ENCODE assay signal across 26 cellular contexts in genomic region chr4:152011469-152011868, GRCh38.
"Had no signal": no experiment of that assay in that cellular context is flagged by ENCODE, and none has a peak within 500 bp of the region (broad histone marks: within the 10 kb centered on the region; RNA-seq: fewer than 3 reads in every experiment).

No MANE protein-coding gene starts in this region.

- H3K27ac ChIP-seq: adrenal gland, cardiac muscle cell, colonic mucosa, epithelial cell of prostate, lower lobe of right lung, right lobe of liver, skin epidermis, testis, transverse colon had no signal

- H3K4me1 ChIP-seq: colonic mucosa, lower lobe of right lung, right lobe of liver, testis had no signal

- H3K9me3 Mint-ChIP-seq: activated CD4-positive, alpha-beta T cell treated with anti-CD3 and anti-CD28 coated beads, Interleukin-2, amount 10 ng/mL, durations not matched to agents 24 days and 14 days; activated CD8-positive, alpha-beta T cell treated with anti-CD3 and anti-CD28 coated beads for 36 hours had no signal

- H3K4me3 Mint-ChIP-seq: activated CD8-positive, alpha-beta T cell treated with anti-CD3 and anti-CD28 coated beads for 36 hours; activated naive CD8-positive, alpha-beta T cell treated with anti-CD3 and anti-CD28 coated beads for 36 hours; brain had no signal

- H3K27me3 Mint-ChIP-seq: activated CD8-positive, alpha-beta T cell treated with anti-CD3 and anti-CD28 coated beads for 36 hours; activated naive CD8-positive, alpha-beta T cell treated with anti-CD3 and anti-CD28 coated beads for 36 hours had no signal

- H3K27ac Mint-ChIP-seq: activated CD8-positive, alpha-beta T cell treated with anti-CD3 and anti-CD28 coated beads for 36 hours; activated naive CD8-positive, alpha-beta T cell treated with anti-CD3 and anti-CD28 coated beads for 36 hours; progenitor cell of endocrine pancreas had no signal

- H3K4me3 ChIP-seq: adrenal gland, cardiac muscle cell, colonic mucosa, lower lobe of right lung, right lobe of liver, skin epidermis, testis, transverse colon had no signal

- H3K36me3 Mint-ChIP-seq: activated naive CD8-positive, alpha-beta T cell treated with anti-CD3 and anti-CD28 coated beads for 36 hours; brain had no signal

- H3K9me3 ChIP-seq: adrenal gland, colonic mucosa, lower lobe of right lung, right lobe of liver, testis, transverse colon had no signal

- H3K36me3 ChIP-seq: adrenal gland, cardiac muscle cell, colonic mucosa, lower lobe of right lung, right lobe of liver, transverse colon had no signal

- DNase-seq: activated CD4-positive, CD25-positive, alpha-beta regulatory T cell treated with anti-CD3 and anti-CD28 coated beads, Interleukin-2, amount 50 U/mL, for 72 hours; activated CD8-positive, alpha-beta T cell treated with anti-CD3 and anti-CD28 coated beads for 36 hours; activated naive CD4-positive, alpha-beta T cell; activated naive CD8-positive, alpha-beta T cell treated with anti-CD3 and anti-CD28 coated beads for 36 hours; activated T-cell treated with anti-CD3 and anti-CD28 coated beads, Interleukin-2, amount 50 U/mL, for 4 hours; adrenal gland; aorta; cerebellar nuclear complex; colonic mucosa; effector CD8-positive, alpha-beta T cell; kidney glomerular epithelial cell; lower lobe of right lung; mesendoderm; right lobe of liver; stimulated activated CD4-positive, alpha-beta T cell treated with anti-CD3 and anti-CD28 coated beads, Interleukin-12 subunit alpha, Interleukin-12 subunit beta, amount 100 ng/mL, for 4 hours; stimulated activated CD4-positive, alpha-beta T cell treated with anti-CD3 and anti-CD28 coated beads, Interleukin-4, amount 100 ng/mL, for 1 hour; stimulated activated naive CD8-positive, alpha-beta T cell treated with anti-CD3 and anti-CD28 coated beads, Interleukin-15, Interleukin-2, amounts not matched to agents 100 U/mL and 50 U/mL, for 24 hours; T-helper 9 cell; testis; transverse colon had no signal

- H3K27me3 ChIP-seq: adrenal gland, colonic mucosa, right lobe of liver, testis, transverse colon had no signal
